ENCODE assay signal across 1 cellular context in genomic region chr7:101386558-101387199, GRCh38.
TF ChIP-seq lines count a peak whose summit lies in the region.

No MANE protein-coding gene starts in this region.

TF ChIP-seq in HepG2, 621 proteins besides CTCF, POLR2A, EP300 and RAD21 (continued from another document and continues in another):
- TF ChIP-seq ZBTB37 (CRISPR knock-in tag; IDR thresholded peaks at IDR 0.05) (no peak), AKAP8 (CRISPR knock-in tag; IDR thresholded peaks at IDR 0.05) (no peak), ZNF33A (CRISPR knock-in tag; IDR thresholded peaks at IDR 0.05; ENCODE audit: borderline replicate concordance) (no peak), ZNF432 (CRISPR knock-in tag; IDR thresholded peaks at IDR 0.05; ENCODE audit: borderline replicate concordance) (no peak), AHR (CRISPR knock-in tag; IDR thresholded peaks at IDR 0.05) (no peak), MTF2 (CRISPR knock-in tag; IDR thresholded peaks at IDR 0.05; ENCODE audit: borderline replicate concordance) (no peak), SIN3B (IDR thresholded peaks at IDR 0.05; ENCODE audit: low read length) (no peak), ZNF33B (CRISPR knock-in tag; IDR thresholded peaks at IDR 0.05) (no peak), ZNF274 (CRISPR knock-in tag; IDR thresholded peaks at IDR 0.05) (no peak), SMYD3 (CRISPR knock-in tag; IDR thresholded peaks at IDR 0.05) (no peak), MTF1 (CRISPR knock-in tag; IDR thresholded peaks at IDR 0.05) (no peak), SP5 (CRISPR knock-in tag; IDR thresholded peaks at IDR 0.05; ENCODE audit: borderline replicate concordance, low read depth) (no peak), RFX5 (IDR thresholded peaks at IDR 0.05; ENCODE audit: low read depth, low read length) (no peak), ZNF883 (CRISPR knock-in tag; IDR thresholded peaks at IDR 0.05; ENCODE audit: not compliant biosample characterization) (no peak), KDM5A (IDR thresholded peaks at IDR 0.05; ENCODE audit: borderline replicate concordance, low read length) (no peak), ZBTB49 (CRISPR knock-in tag; IDR thresholded peaks at IDR 0.05; ENCODE audit: borderline replicate concordance) (no peak), NRL (CRISPR knock-in tag; IDR thresholded peaks at IDR 0.05; ENCODE audit: borderline replicate concordance) (no peak), ZBTB38 (CRISPR knock-in tag; IDR thresholded peaks at IDR 0.05) (0 out of 2 replicates have a peak, but pooled peaks have one; percentile 49), TEAD3 (CRISPR knock-in tag; optimal IDR thresholded peaks at IDR 0.05; ENCODE audit: borderline replicate concordance) (peak; percentile 27), BATF2 (CRISPR knock-in tag; IDR thresholded peaks at IDR 0.05) (no peak), FOXO1 (CRISPR knock-in tag; IDR thresholded peaks at IDR 0.05) (0 out of 2 replicates have a peak, but pooled peaks have one; percentile 49), ZNF749 (CRISPR knock-in tag; IDR thresholded peaks at IDR 0.05; ENCODE audit: borderline replicate concordance) (no peak), GATA4 (IDR thresholded peaks at IDR 0.05; ENCODE audit: borderline replicate concordance, low read depth) (no peak; the same call in none of the 2 replicates), ARID5B (CRISPR knock-in tag; IDR thresholded peaks at IDR 0.05) (0 out of 2 replicates have a peak, but pooled peaks have one; percentile 53), ZNF10 (CRISPR knock-in tag; IDR thresholded peaks at IDR 0.05; ENCODE audit: borderline replicate concordance, low read depth) (no peak), ZNF501 (CRISPR knock-in tag; IDR thresholded peaks at IDR 0.05) (peak; percentile 79), CCAR2 (optimal IDR thresholded peaks at IDR 0.05; ENCODE audit: low read depth, low read length) (no peak), THYN1 (CRISPR knock-in tag; IDR thresholded peaks at IDR 0.05; ENCODE audit: borderline replicate concordance, low read depth) (no peak), MTA3 (CRISPR knock-in tag; IDR thresholded peaks at IDR 0.05) (no peak), ZFYVE20 (CRISPR knock-in tag; IDR thresholded peaks at IDR 0.05; ENCODE audit: borderline replicate concordance, low read depth) (no peak), ZNF44 (CRISPR knock-in tag; IDR thresholded peaks at IDR 0.05) (no peak), ZNF296 (CRISPR knock-in tag; conservative IDR thresholded peaks at IDR 0.05) (0 out of 2 replicates have a peak, but pooled peaks have one; percentile 46), ZNF782 (CRISPR knock-in tag; IDR thresholded peaks at IDR 0.05; ENCODE audit: borderline replicate concordance) (no peak), KAT8 (CRISPR knock-in tag; IDR thresholded peaks at IDR 0.05) (peak; percentile 47; the same call in 1 of the 2 replicates), ELF1 (CRISPR knock-in tag; IDR thresholded peaks at IDR 0.05) (peak; percentile 52), ZNF101 (CRISPR knock-in tag; IDR thresholded peaks at IDR 0.05; ENCODE audit: borderline replicate concordance, low read depth) (no peak)
- TF ChIP-seq, protein P1, sequence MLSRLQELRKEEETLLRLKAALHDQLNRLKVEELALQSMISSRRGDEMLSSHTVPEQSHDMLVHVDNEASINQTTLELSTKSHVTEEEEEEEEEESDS (CRISPR knock-in tag; IDR thresholded peaks at IDR 0.05; ENCODE audit: borderline replicate concordance), result no peak
- TF ChIP-seq, protein P2, sequence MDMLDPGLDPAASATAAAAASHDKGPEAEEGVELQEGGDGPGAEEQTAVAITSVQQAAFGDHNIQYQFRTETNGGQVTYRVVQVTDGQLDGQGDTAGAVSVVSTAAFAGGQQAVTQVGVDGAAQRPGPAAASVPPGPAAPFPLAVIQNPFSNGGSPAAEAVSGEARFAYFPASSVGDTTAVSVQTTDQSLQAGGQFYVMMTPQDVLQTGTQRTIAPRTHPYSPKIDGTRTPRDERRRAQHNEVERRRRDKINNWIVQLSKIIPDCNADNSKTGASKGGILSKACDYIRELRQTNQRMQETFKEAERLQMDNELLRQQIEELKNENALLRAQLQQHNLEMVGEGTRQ (IDR thresholded peaks at IDR 0.05; ENCODE audit: low read depth, low read length), result no peak
- TF ChIP-seq, protein P2 (CRISPR knock-in tag; IDR thresholded peaks at IDR 0.05; ENCODE audit: borderline replicate concordance), result no peak
- TF ChIP-seq, protein P3, sequence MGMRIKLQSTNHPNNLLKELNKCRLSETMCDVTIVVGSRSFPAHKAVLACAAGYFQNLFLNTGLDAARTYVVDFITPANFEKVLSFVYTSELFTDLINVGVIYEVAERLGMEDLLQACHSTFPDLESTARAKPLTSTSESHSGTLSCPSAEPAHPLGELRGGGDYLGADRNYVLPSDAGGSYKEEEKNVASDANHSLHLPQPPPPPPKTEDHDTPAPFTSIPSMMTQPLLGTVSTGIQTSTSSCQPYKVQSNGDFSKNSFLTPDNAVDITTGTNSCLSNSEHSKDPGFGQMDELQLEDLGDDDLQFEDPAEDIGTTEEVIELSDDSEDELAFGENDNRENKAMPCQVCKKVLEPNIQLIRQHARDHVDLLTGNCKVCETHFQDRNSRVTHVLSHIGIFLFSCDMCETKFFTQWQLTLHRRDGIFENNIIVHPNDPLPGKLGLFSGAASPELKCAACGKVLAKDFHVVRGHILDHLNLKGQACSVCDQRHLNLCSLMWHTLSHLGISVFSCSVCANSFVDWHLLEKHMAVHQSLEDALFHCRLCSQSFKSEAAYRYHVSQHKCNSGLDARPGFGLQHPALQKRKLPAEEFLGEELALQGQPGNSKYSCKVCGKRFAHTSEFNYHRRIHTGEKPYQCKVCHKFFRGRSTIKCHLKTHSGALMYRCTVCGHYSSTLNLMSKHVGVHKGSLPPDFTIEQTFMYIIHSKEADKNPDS (CRISPR knock-in tag; IDR thresholded peaks at IDR 0.05), result no peak
- TF ChIP-seq, protein P4, sequence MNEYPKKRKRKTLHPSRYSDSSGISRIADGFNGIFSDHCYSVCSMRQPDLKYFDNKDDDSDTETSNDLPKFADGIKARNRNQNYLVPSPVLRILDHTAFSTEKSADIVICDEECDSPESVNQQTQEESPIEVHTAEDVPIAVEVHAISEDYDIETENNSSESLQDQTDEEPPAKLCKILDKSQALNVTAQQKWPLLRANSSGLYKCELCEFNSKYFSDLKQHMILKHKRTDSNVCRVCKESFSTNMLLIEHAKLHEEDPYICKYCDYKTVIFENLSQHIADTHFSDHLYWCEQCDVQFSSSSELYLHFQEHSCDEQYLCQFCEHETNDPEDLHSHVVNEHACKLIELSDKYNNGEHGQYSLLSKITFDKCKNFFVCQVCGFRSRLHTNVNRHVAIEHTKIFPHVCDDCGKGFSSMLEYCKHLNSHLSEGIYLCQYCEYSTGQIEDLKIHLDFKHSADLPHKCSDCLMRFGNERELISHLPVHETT (CRISPR knock-in tag; conservative IDR thresholded peaks at IDR 0.05), result no peak
- TF ChIP-seq, protein P5, sequence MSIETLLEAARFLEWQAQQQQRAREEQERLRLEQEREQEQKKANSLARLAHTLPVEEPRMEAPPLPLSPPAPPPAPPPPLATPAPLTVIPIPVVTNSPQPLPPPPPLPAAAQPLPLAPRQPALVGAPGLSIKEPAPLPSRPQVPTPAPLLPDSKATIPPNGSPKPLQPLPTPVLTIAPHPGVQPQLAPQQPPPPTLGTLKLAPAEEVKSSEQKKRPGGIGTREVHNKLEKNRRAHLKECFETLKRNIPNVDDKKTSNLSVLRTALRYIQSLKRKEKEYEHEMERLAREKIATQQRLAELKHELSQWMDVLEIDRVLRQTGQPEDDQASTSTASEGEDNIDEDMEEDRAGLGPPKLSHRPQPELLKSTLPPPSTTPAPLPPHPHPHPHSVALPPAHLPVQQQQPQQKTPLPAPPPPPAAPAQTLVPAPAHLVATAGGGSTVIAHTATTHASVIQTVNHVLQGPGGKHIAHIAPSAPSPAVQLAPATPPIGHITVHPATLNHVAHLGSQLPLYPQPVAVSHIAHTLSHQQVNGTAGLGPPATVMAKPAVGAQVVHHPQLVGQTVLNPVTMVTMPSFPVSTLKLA (IDR thresholded peaks at IDR 0.05), result no peak
- TF ChIP-seq, protein P6, sequence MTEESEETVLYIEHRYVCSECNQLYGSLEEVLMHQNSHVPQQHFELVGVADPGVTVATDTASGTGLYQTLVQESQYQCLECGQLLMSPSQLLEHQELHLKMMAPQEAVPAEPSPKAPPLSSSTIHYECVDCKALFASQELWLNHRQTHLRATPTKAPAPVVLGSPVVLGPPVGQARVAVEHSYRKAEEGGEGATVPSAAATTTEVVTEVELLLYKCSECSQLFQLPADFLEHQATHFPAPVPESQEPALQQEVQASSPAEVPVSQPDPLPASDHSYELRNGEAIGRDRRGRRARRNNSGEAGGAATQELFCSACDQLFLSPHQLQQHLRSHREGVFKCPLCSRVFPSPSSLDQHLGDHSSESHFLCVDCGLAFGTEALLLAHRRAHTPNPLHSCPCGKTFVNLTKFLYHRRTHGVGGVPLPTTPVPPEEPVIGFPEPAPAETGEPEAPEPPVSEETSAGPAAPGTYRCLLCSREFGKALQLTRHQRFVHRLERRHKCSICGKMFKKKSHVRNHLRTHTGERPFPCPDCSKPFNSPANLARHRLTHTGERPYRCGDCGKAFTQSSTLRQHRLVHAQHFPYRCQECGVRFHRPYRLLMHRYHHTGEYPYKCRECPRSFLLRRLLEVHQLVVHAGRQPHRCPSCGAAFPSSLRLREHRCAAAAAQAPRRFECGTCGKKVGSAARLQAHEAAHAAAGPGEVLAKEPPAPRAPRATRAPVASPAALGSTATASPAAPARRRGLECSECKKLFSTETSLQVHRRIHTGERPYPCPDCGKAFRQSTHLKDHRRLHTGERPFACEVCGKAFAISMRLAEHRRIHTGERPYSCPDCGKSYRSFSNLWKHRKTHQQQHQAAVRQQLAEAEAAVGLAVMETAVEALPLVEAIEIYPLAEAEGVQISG (CRISPR knock-in tag; IDR thresholded peaks at IDR 0.05), result peak; percentile 72
